8 cellular contexts compared by ENCODE assay signal in the genomic region with DNA sequence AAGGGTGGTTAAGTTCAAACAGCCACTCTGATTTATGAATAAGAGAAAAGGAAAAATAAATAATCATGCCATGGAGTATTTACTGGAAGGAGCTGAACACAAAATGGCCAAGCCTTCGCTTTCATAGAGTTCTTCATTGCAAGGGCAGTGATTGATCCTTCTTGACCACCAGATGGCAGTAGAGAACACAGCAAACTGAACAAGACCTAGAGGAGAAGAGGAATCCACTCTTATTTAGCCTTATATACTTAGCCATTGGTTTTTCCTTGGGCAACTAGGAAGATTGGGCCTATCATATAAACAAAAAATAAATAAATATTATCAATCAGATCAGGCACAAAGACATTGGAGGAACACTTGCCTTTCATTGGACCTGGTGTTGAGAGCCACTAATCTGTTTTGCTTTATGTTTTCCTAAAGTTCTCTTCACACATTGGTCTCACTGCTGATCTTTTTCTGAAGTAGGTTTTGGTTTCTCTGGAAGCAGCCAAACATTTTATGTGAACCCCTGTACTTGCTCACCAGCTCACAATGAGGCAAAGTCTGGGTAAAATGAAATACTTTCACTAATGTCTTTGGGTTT. TPM values are rescaled to one million over a fixed set of nuclear protein-coding genes. Genes with fewer than 3 reads are reported as not detected.
A peak's percentile ranks its signal among the peaks of the same experiment; 100 is the strongest.
DNase-seq lines count a peak whose midpoint lies in the region; TF ChIP-seq lines count a peak whose summit lies in the region.

No MANE protein-coding gene starts in this region.

- peak; percentile 80 for TF ChIP-seq CTCF in GM10248 (IDR thresholded peaks at IDR 0.05; ENCODE audit: control extremely low read depth, extremely low read depth, low read depth, missing control alignments)
- TF ChIP-seq CTCF in epithelial cell of esophagus (IDR thresholded peaks at IDR 0.05; ENCODE audit: insufficient read depth, low read depth, low read length, missing control alignments), result peak; percentile 99

- peaks cover 3% of the 10 kb centered on the region for H3K27me3 Mint-ChIP-seq in activated CD4-positive, alpha-beta memory T cell treated with anti-CD3 and anti-CD28 coated beads for 36 hours

- intact Hi-C loops in activated CD4-positive, alpha-beta memory T cell treated with anti-CD3 and anti-CD28 coated beads for 36 hours (cut with micrococcal nuclease), result no loop called here

- no peaks in the 10 kb centered on the region for H3K9me3 Mint-ChIP-seq in activated CD4-positive, alpha-beta memory T cell treated with anti-CD3 and anti-CD28 coated beads for 36 hours

- no peak overlapping the region for H3K27ac Mint-ChIP-seq in activated CD4-positive, alpha-beta memory T cell treated with anti-CD3 and anti-CD28 coated beads for 36 hours

- no peaks in the 10 kb centered on the region for H3K4me1 Mint-ChIP-seq in activated CD4-positive, alpha-beta memory T cell treated with anti-CD3 and anti-CD28 coated beads for 36 hours (ENCODE audit: low read depth)

- CTCF ChIA-PET in GM10248 (lab: Yijun Ruan, JAX), result interaction anchor here (0.6 to 3.5 kb wide), 22 partner anchors 8 to 970 kb away, joined by 3 to 32 read pairs (median 4); partner anchors contain the start of gene USO1
- CTCF ChIA-PET in activated CD4-positive, alpha-beta memory T cell treated with anti-CD3 and anti-CD28 coated beads for 36 hours (lab: Charles Lee), result interaction anchor here (0.6 to 2.1 kb wide), 11 partner anchors 8 to 700 kb away, joined by 3 to 12 read pairs (median 3); no protein-coding TSS in a partner anchor

- DNase-seq in AG08395 (ENCODE audit: low spot score) (peak; percentile 61), GM10248 (ENCODE audit: extremely low spot score) (peak; percentile 38), HCEC 1CT (peak; percentile 57), M059J (ENCODE audit: low read depth) (peak; percentile 62), SK-MEL-5 (ENCODE audit: low read depth, low spot score) (peak; percentile 86), epithelial cell of esophagus (ENCODE audit: low read depth) (peak; percentile 84), midbrain (lab: John Stamatoyannopoulos, UW) (peak; percentile 87)
- no peak for DNase-seq in activated CD4-positive, alpha-beta memory T cell treated with anti-CD3 and anti-CD28 coated beads for 36 hours

- no peaks in the 10 kb centered on the region for H3K36me3 Mint-ChIP-seq in activated CD4-positive, alpha-beta memory T cell treated with anti-CD3 and anti-CD28 coated beads for 36 hours

- no peak overlapping the region for H3K4me3 Mint-ChIP-seq in activated CD4-positive, alpha-beta memory T cell treated with anti-CD3 and anti-CD28 coated beads for 36 hours

- POLR2A ChIA-PET in GM10248 (lab: Yijun Ruan, JAX), result no interaction called here
- POLR2A ChIA-PET in activated CD4-positive, alpha-beta memory T cell treated with anti-CD3 and anti-CD28 coated beads for 36 hours (lab: Charles Lee), result no interaction called here

- no peak overlapping the region for H3K4me3 ChIP-seq in epithelial cell of esophagus (ENCODE audit: low read length)

- in situ Hi-C loops in SK-MEL-5 (cut with HindIII; ENCODE audit: low pct_unique_long_range_greater_than_20kb, low sequenced_read_pairs), result no loop called here

RNA-seq across cellular contexts. Expression of gene PARM1, which starts 58.0 kb away (rescaled TPM):
- 0.17 and 0.22 TPM in 2 replicates for total RNA-seq in M059J (2014; rRNA removed; shearing (Covaris generic))
- not detected in 2 replicates for total RNA-seq in SK-MEL-5 (2014; rRNA removed; shearing (Covaris generic))
- polyA plus RNA-seq in SK-MEL-5 (2015; cell fraction: cytosol; rRNA removed), result 0.10 and 0.12 TPM in 2 replicates
- 0.17 TPM in 1 of 2 replicates, not detected in the other for polyA plus RNA-seq in SK-MEL-5 (2015; cell fraction: nucleus; rRNA removed)
- total RNA-seq in activated CD4-positive, alpha-beta memory T cell treated with anti-CD3 and anti-CD28 coated beads for 36 hours, result not detected
